17 cellular contexts compared by ENCODE assay signal in the genomic region with DNA sequence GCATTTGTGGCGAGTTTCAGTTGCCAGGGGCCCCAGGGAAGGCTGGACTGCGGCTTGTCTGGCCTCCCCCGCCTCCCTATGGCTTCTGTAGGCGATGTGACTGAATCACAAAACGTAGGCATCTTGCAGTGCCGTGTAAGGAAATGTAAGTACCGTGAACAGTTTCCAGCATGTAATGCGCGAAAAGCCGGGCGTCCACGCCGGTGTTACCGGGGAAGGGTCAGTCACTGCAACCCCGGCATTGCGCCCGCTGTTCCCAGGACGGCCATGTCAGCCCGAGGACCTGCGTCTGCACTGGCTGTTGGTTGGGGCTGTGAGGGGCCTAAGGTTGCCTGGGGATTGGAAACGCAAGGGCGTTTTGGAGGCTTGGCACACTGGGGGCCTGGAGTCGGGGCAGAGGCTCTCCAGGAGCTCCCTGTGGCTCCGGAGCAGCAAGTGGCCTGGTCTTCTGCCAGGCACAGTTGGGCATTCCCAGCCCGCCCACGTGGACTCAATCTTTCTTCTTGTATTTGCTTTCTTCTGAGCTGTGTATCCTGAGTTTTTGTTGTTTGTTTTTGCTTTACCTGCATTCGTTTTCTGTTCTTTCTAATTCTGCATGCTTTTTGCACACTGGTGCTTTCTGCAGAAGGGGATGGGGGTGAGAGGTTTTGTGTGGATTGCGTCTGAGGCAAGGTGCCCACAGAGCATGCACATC. TPM values are rescaled to one million over a fixed set of nuclear protein-coding genes. Genes with fewer than 3 reads are reported as not detected.
DNase-seq lines count a peak whose midpoint lies in the region; ATAC-seq and TF ChIP-seq lines count a peak whose summit lies in the region.
"Had no signal": no experiment of that assay in that cellular context is flagged by ENCODE, and none has a peak within 500 bp of the region (broad histone marks: within the 10 kb centered on the region; RNA-seq: fewer than 3 reads in every experiment).

No MANE protein-coding gene starts in this region.

- CTCF ChIA-PET in WTC11 (lab: Charles Lee): interaction anchor here (1.6 kb wide), 1 partner anchor 133 kb away, joined by 4 read pairs; no protein-coding TSS in a partner anchor

- H3K4me3 Mint-ChIP-seq in WTC11: peak overlapping the region; percentile 81
- H3K4me3 Mint-ChIP-seq in naive thymus-derived CD8-positive, alpha-beta T cell: peak overlapping the region; percentile 22 to 83 (median 52)

- H3K27ac Mint-ChIP-seq in WTC11: no peak overlapping the region
- no peak overlapping the region for H3K27ac Mint-ChIP-seq in naive thymus-derived CD8-positive, alpha-beta T cell

- DNase-seq in NCI-H2081 (lab: John Stamatoyannopoulos, UW) (peak; percentile 26 to 67), NCI-H2081 treated with DMSO at 0.1 percent for 48 hours (lab: John Stamatoyannopoulos, UW) (no peak), DMS79 treated with DMSO at 0.1 percent for 48 hours (lab: John Stamatoyannopoulos, UW) (peak; percentile 12), WTC11 (ENCODE audit: low spot score) (no peak), GM10266 (ENCODE audit: extremely low spot score) (no peak)
- DNase-seq in naive thymus-derived CD8-positive, alpha-beta T cell: no peak
- no peak for DNase-seq in stimulated activated CD4-positive, alpha-beta T cell treated with anti-CD3 and anti-CD28 coated beads, Interleukin-4, amount 100 ng/mL, for 4 hours
- DNase-seq: 8988T; amniotic stem cell; CD8-positive, alpha-beta memory T cell; colonic mucosa; Kasumi-1; left ventricle myocardium superior; NCI-H1694 treated with DMSO at 0.1 percent for 48 hours; nucleus accumbens; small intestine had no signal

- H3K36me3 Mint-ChIP-seq in WTC11: peaks cover 10% of the 10 kb centered on the region; the same call in 1 of the 2 replicates
- peaks cover 0 to 5% (median 4%) of the 10 kb centered on the region in 3 donors for H3K36me3 Mint-ChIP-seq in naive thymus-derived CD8-positive, alpha-beta T cell
- H3K36me3 Mint-ChIP-seq: CD8-positive, alpha-beta memory T cell had no signal

- peaks cover 33% of the 10 kb centered on the region for H3K4me1 Mint-ChIP-seq in WTC11
- H3K4me1 Mint-ChIP-seq in naive thymus-derived CD8-positive, alpha-beta T cell: peaks cover 0 to 3% (median 2%) of the 10 kb centered on the region in 4 donors
- H3K4me1 Mint-ChIP-seq: CD8-positive, alpha-beta memory T cell had no signal

- H3K9me3 Mint-ChIP-seq in WTC11: no peaks in the 10 kb centered on the region
- peaks cover 0 to 28% (median 9%) of the 10 kb centered on the region in 9 donors for H3K9me3 Mint-ChIP-seq in naive thymus-derived CD8-positive, alpha-beta T cell

- peaks cover 39% of the 10 kb centered on the region for H3K27me3 Mint-ChIP-seq in WTC11 (ENCODE audit: low read depth)
- H3K27me3 Mint-ChIP-seq in naive thymus-derived CD8-positive, alpha-beta T cell: peaks cover 23 to 81% (median 43%) of the 10 kb centered on the region in 5 donors

- ATAC-seq in WTC11: no peak
- no peak for ATAC-seq in naive thymus-derived CD8-positive, alpha-beta T cell
- no peak for ATAC-seq in GM18498 (IDR thresholded peaks at IDR 0.05; ENCODE audit: unreplicated experiment)
- ATAC-seq: left ventricle myocardium superior had no signal

- no peak for TF ChIP-seq CTCF in WTC11 (IDR thresholded peaks at IDR 0.05)
- no peak for TF ChIP-seq CTCF in GM10266 (IDR thresholded peaks at IDR 0.05; ENCODE audit: control insufficient read depth, insufficient read depth, low read depth, missing control alignments)

- POLR2A ChIA-PET in WTC11 (lab: Charles Lee): no interaction called here
- POLR2A ChIA-PET in naive thymus-derived CD8-positive, alpha-beta T cell (lab: Charles Lee): no interaction called here

TF ChIP-seq in WTC11, 78 proteins besides CTCF, POLR2A, EP300 and RAD21:
- TF ChIP-seq SP1 (CRISPR knock-in tag; conservative IDR thresholded peaks at IDR 0.05) (no peak), ZNF423 (CRISPR knock-in tag; IDR thresholded peaks at IDR 0.05) (no peak), CBFB (CRISPR knock-in tag; IDR thresholded peaks at IDR 0.05; ENCODE audit: low read depth) (no peak), FOXK1 (CRISPR knock-in tag; IDR thresholded peaks at IDR 0.05) (no peak), ESRRA (CRISPR knock-in tag; IDR thresholded peaks at IDR 0.05; ENCODE audit: borderline replicate concordance) (no peak), TEAD1 (CRISPR knock-in tag; IDR thresholded peaks at IDR 0.05) (no peak), SMAD3 (CRISPR knock-in tag; IDR thresholded peaks at IDR 0.05; ENCODE audit: borderline replicate concordance) (no peak), PRRX2 (CRISPR knock-in tag; IDR thresholded peaks at IDR 0.05) (no peak), IRF2 (CRISPR knock-in tag; IDR thresholded peaks at IDR 0.05; ENCODE audit: borderline replicate concordance, low read depth) (no peak)
TF ChIP-seq in WTC11: peak in this region for 0.

RNA-seq across cellular contexts. Expression of a gene that starts 36.9 kb away (rescaled TPM):
- 51.4 to 53.0 TPM (median 52.1 TPM) in 3 replicates for total RNA-seq in WTC11 (2021)
- not detected for total RNA-seq in naive thymus-derived CD8-positive, alpha-beta T cell
- not detected for polyA plus RNA-seq in naive thymus-derived CD8-positive, alpha-beta T cell
- total RNA-seq: CD8-positive, alpha-beta memory T cell; left ventricle myocardium superior had no signal
- polyA plus RNA-seq: CD8-positive, alpha-beta memory T cell had no signal

Comparison
In these comparisons a context has a peak if more than half of its experiments do, and no peak if none do; other contexts are left out.
1. DNase-seq: peak in NCI-H2081 (2 of 2) and DMS79 treated with DMSO at 0.1 percent for 48 hours (single experiment); none in NCI-H2081 treated with DMSO at 0.1 percent for 48 hours (single experiment), WTC11 (single experiment), naive thymus-derived CD8-positive, alpha-beta T cell (0 of 10), stimulated activated CD4-positive, alpha-beta T cell treated with anti-CD3 and anti-CD28 coated beads, Interleukin-4, amount 100 ng/mL, for 4 hours (0 of 2) and GM10266 (single experiment).
2. RNA of a gene that starts 36.9 kb away (total RNA-seq): 51.4 to 53.0 TPM in WTC11; not detected in naive thymus-derived CD8-positive, alpha-beta T cell; every median in the first group is over 10 times any median in the second.